1 cellular context compared by ENCODE assay signal in genomic region chr3:27253831-27254230, GRCh38.
TF ChIP-seq lines count a peak whose summit lies in the region.

No MANE protein-coding gene starts in this region.

TF ChIP-seq in HepG2, 621 proteins besides CTCF, POLR2A, EP300 and RAD21 (continued from another document):
- TF ChIP-seq, protein P1, sequence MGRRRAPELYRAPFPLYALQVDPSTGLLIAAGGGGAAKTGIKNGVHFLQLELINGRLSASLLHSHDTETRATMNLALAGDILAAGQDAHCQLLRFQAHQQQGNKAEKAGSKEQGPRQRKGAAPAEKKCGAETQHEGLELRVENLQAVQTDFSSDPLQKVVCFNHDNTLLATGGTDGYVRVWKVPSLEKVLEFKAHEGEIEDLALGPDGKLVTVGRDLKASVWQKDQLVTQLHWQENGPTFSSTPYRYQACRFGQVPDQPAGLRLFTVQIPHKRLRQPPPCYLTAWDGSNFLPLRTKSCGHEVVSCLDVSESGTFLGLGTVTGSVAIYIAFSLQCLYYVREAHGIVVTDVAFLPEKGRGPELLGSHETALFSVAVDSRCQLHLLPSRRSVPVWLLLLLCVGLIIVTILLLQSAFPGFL (CRISPR knock-in tag; IDR thresholded peaks at IDR 0.05) = no peak
- TF ChIP-seq, protein P2, sequence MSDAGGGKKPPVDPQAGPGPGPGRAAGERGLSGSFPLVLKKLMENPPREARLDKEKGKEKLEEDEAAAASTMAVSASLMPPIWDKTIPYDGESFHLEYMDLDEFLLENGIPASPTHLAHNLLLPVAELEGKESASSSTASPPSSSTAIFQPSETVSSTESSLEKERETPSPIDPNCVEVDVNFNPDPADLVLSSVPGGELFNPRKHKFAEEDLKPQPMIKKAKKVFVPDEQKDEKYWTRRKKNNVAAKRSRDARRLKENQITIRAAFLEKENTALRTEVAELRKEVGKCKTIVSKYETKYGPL (CRISPR knock-in tag; IDR thresholded peaks at IDR 0.05) = no peak
- TF ChIP-seq IKZF5 (CRISPR knock-in tag; IDR thresholded peaks at IDR 0.05) (no peak), HNRNPL (IDR thresholded peaks at IDR 0.05; ENCODE audit: low read depth, low read length) (0 out of 2 replicates have a peak, but pooled peaks have one; percentile 41), ZNF841 (CRISPR knock-in tag; IDR thresholded peaks at IDR 0.05; ENCODE audit: borderline replicate concordance) (no peak), ZSCAN21 (CRISPR knock-in tag; IDR thresholded peaks at IDR 0.05; ENCODE audit: borderline replicate concordance) (no peak), RFXAP (CRISPR knock-in tag; IDR thresholded peaks at IDR 0.05; ENCODE audit: borderline replicate concordance) (no peak), HOXD1 (CRISPR knock-in tag; IDR thresholded peaks at IDR 0.05) (no peak), TERF1 (CRISPR knock-in tag; IDR thresholded peaks at IDR 0.05) (no peak), KLF16 (CRISPR knock-in tag; IDR thresholded peaks at IDR 0.05) (no peak), ZBTB14 (CRISPR knock-in tag; IDR thresholded peaks at IDR 0.05) (no peak), TEAD3 (CRISPR knock-in tag; optimal IDR thresholded peaks at IDR 0.05; ENCODE audit: borderline replicate concordance) (peak; percentile 12), ZBTB21 (CRISPR knock-in tag; IDR thresholded peaks at IDR 0.05) (no peak), GTF3A (CRISPR knock-in tag; conservative IDR thresholded peaks at IDR 0.05) (no peak), POLR2G (IDR thresholded peaks at IDR 0.05; ENCODE audit: low read depth, low read length) (no peak), BRCA1 (CRISPR knock-in tag; IDR thresholded peaks at IDR 0.05) (no peak), ZFP82 (CRISPR knock-in tag; IDR thresholded peaks at IDR 0.05; ENCODE audit: borderline replicate concordance) (no peak), ZNF546 (CRISPR knock-in tag; conservative IDR thresholded peaks at IDR 0.05) (no peak), ZNF296 (CRISPR knock-in tag; conservative IDR thresholded peaks at IDR 0.05) (no peak), SMC3 (IDR thresholded peaks at IDR 0.05; ENCODE audit: low read length) (peak; percentile 61)
